In genomic region chr15:64690578-64691296, GRCh38 we compare ENCODE assay signal across 12 cellular contexts.
A peak's percentile ranks its signal among the peaks of the same experiment; 100 is the strongest.
DNase-seq lines count a peak whose midpoint lies in the region; ATAC-seq and TF ChIP-seq lines count a peak whose summit lies in the region.
"Had no signal": no experiment of that assay in that cellular context is flagged by ENCODE, and none has a peak within 500 bp of the region (broad histone marks: within the 10 kb centered on the region; RNA-seq: fewer than 3 reads in every experiment).

No MANE protein-coding gene starts in this region.

- no peaks in the 10 kb centered on the region for H3K9me3 ChIP-seq in adrenal gland (replicated peaks in 1 of 3)
- no peaks in the 10 kb centered on the region for H3K9me3 ChIP-seq in testis

- H3K27me3 ChIP-seq in adrenal gland (no peaks in the 10 kb centered on the region), layer of hippocampus (ENCODE audit: control insufficient read depth, insufficient read depth, low read length) (no peaks in the 10 kb centered on the region), testis (no peaks in the 10 kb centered on the region)

- no peaks in the 10 kb centered on the region for H3K27me3 Mint-ChIP-seq in activated CD4-positive, alpha-beta T cell treated with anti-CD3 and anti-CD28 coated beads for 36 hours

- no peak for DNase-seq in activated CD4-positive, alpha-beta T cell treated with anti-CD3 and anti-CD28 coated beads for 36 hours
- no peak for DNase-seq in activated CD4-positive, alpha-beta T cell treated with anti-CD3 and anti-CD28 coated beads for 1 hour
- DNase-seq in adrenal gland (no peak), testis (no peak), occipital lobe (lab: John Stamatoyannopoulos, UW) (no peak)
- DNase-seq: AML-193; effector memory CD4-positive, alpha-beta T cell; KG1; left colon had no signal

- peak overlapping the region; percentile 7 for H3K27ac Mint-ChIP-seq in activated CD4-positive, alpha-beta T cell treated with anti-CD3 and anti-CD28 coated beads for 36 hours

- H3K9me3 Mint-ChIP-seq in activated CD4-positive, alpha-beta T cell treated with anti-CD3 and anti-CD28 coated beads for 36 hours (ENCODE audit: low read depth), result no peaks in the 10 kb centered on the region

- WGBS in adrenal gland, 4 donors, result 56 to 72% (median 68%) methylated on average over 6 of the region's 6 CpGs
- 30 to 54% methylated on average over 6 of the region's 6 CpGs for WGBS in testis, 2 donors

- POLR2A ChIA-PET in activated CD4-positive, alpha-beta T cell treated with anti-CD3 and anti-CD28 coated beads for 36 hours (lab: Charles Lee), result no interaction called here

- H3K4me3 Mint-ChIP-seq in activated CD4-positive, alpha-beta T cell treated with anti-CD3 and anti-CD28 coated beads for 36 hours, result no peak overlapping the region

- TF ChIP-seq CTCF in adrenal gland (IDR thresholded peaks at IDR 0.05), result peak in 1 of 6 experiments; percentile 7
- TF ChIP-seq CTCF in testis (IDR thresholded peaks at IDR 0.05), result peak in 1 of 3 experiments; percentile 16

- intact Hi-C loops in activated CD4-positive, alpha-beta T cell treated with anti-CD3 and anti-CD28 coated beads for 36 hours (cut with DNase I, micrococcal nuclease), result no loop called here
- intact Hi-C loops in adrenal gland (cut with DNase I), result no loop called here
- intact Hi-C loops in testis (cut with DNase I; ENCODE audit: low total_unique reads), result no loop called here

- H3K4me3 ChIP-seq in adrenal gland, result no peak overlapping the region
- no peak overlapping the region for H3K4me3 ChIP-seq in testis

- ATAC-seq in activated CD4-positive, alpha-beta T cell treated with anti-CD3 and anti-CD28 coated beads for 36 hours, result no peak
- ATAC-seq in HG02885 (IDR thresholded peaks at IDR 0.05; ENCODE audit: poor library complexity, unreplicated experiment), result no peak
- ATAC-seq in HG03135 (IDR thresholded peaks at IDR 0.05; ENCODE audit: unreplicated experiment), result no peak
- ATAC-seq: left colon had no signal

- peaks cover 37 to 76% of the 10 kb centered on the region in 2 donors for H3K4me1 ChIP-seq in adrenal gland (replicated peaks in 1 of 2)
- H3K4me1 ChIP-seq in testis, result peaks cover 82% of the 10 kb centered on the region

- H3K36me3 Mint-ChIP-seq in activated CD4-positive, alpha-beta T cell treated with anti-CD3 and anti-CD28 coated beads for 36 hours (ENCODE audit: low read depth), result peaks cover 21% of the 10 kb centered on the region

- TF ChIP-seq POLR2A in adrenal gland (IDR thresholded peaks at IDR 0.05), result no peak
- TF ChIP-seq POLR2A in testis (IDR thresholded peaks at IDR 0.05), result no peak

- H3K36me3 ChIP-seq in adrenal gland (replicated peaks in 1 of 2) (peaks cover 0 to 39% of the 10 kb centered on the region in 2 donors), testis (ENCODE audit: low read depth, missing control alignments) (no peaks in the 10 kb centered on the region)

- peaks cover 16% of the 10 kb centered on the region for H3K4me1 Mint-ChIP-seq in activated CD4-positive, alpha-beta T cell treated with anti-CD3 and anti-CD28 coated beads for 36 hours

- CTCF ChIA-PET in activated CD4-positive, alpha-beta T cell treated with anti-CD3 and anti-CD28 coated beads for 36 hours (lab: Charles Lee), result interaction anchor here (0.5 to 4.1 kb wide), 10 partner anchors 9 to 910 kb away, joined by 3 to 46 read pairs (median 3); no protein-coding TSS in a partner anchor

- peak overlapping the region in 3 of 5 donors; percentile 26 to 66 (median 52) for H3K27ac ChIP-seq in adrenal gland
- H3K27ac ChIP-seq in layer of hippocampus (ENCODE audit: low read depth, low read length), result peak overlapping the region; percentile 63
- H3K27ac ChIP-seq in testis, result peak overlapping the region; percentile 1 to 81
